13 cellular contexts compared by ENCODE assay signal in the genomic region with DNA sequence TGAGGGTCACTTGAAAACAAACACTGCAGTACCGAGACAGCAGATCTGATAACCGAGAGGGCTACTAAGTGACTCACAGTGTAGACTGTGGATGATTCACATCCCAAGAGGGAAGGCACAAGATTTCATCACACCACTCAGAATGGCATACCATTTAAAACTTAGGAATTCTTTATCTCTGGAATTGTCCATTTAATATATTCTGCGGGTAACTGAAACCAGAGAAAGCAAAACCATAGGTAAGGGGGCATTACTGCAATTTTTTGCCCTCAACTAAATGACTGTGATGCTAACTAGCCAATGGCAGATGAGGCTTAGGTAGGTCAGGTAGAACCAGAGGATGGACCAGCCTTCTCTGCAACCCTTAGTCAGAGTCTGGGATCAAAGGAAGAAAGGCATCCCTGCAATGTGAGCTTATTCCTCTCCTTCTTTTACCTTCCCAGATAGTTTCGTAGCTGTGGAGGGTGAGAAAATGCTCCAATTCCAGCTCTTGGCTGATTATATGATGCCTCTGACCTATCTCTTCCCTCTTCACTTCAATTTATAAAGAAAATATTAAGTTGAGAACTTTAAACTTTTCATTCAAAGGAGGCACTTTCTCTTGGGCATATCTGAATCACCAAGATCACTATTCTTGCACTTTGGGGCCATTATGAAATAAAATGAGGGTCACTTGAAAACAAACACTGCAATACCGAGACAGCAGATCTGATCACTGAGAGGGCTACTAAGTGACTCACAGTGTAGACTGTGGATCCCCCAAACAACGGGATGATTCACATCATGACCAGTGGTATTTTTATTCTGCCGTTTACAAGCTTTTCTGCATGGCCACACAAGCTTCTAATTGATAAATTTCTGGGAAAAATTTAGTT. TPM values are rescaled to one million over a fixed set of nuclear protein-coding genes. Genes with fewer than 3 reads are reported as not detected.
A peak's percentile ranks its signal among the peaks of the same experiment; 100 is the strongest.
DNase-seq lines count a peak whose midpoint lies in the region; ATAC-seq and TF ChIP-seq lines count a peak whose summit lies in the region.
"Had no signal": no experiment of that assay in that cellular context is flagged by ENCODE, and none has a peak within 500 bp of the region (broad histone marks: within the 10 kb centered on the region; RNA-seq: fewer than 3 reads in every experiment).

No MANE protein-coding gene starts in this region.

- no peaks in the 10 kb centered on the region for H3K36me3 Mint-ChIP-seq in activated T-helper 17 cell treated with anti-CD3 and anti-CD28 coated beads, Interleukin-2, amount 50 U/mL, for 72 hours (ENCODE audit: low read depth)
- no peaks in the 10 kb centered on the region for H3K36me3 Mint-ChIP-seq in activated CD4-positive, alpha-beta T cell treated with anti-CD3 and anti-CD28 coated beads, Interleukin-2, amount 10 ng/mL, durations not matched to agents 24 days and 14 days (ENCODE audit: low read depth)

- ATAC-seq in activated T-helper 17 cell treated with anti-CD3 and anti-CD28 coated beads, Interleukin-2, amount 50 U/mL, for 72 hours (replicated peaks) = peak; percentile 64
- ATAC-seq in Right ventricle myocardium superior (ENCODE audit: poor library complexity) = peak; percentile 62

- 76 to 86% (median 78%) methylated on average over 7 of the region's 7 CpGs for WGBS in spleen, 5 donors

- intact Hi-C loops in Right ventricle myocardium superior (cut with DNase I) (loop anchor here (10.0 kb wide), 1 partner anchor 62 kb away; a partner anchor contains a TSS), spleen (cut with DNase I; ENCODE audit: low total_unique reads) (no loop called here)
- intact Hi-C loops in activated CD4-positive, alpha-beta T cell treated with anti-CD3 and anti-CD28 coated beads, Interleukin-2, amount 10 ng/mL, durations not matched to agents 24 days and 14 days (cut with micrococcal nuclease) = no loop called here

- peaks cover 25% of the 10 kb centered on the region for H3K27me3 Mint-ChIP-seq in activated T-helper 17 cell treated with anti-CD3 and anti-CD28 coated beads, Interleukin-2, amount 50 U/mL, for 72 hours
- H3K27me3 Mint-ChIP-seq in activated CD4-positive, alpha-beta T cell treated with anti-CD3 and anti-CD28 coated beads, Interleukin-2, amount 10 ng/mL, durations not matched to agents 24 days and 14 days = peaks cover 29% of the 10 kb centered on the region

- peaks cover 0 to 4% (median 0%) of the 10 kb centered on the region in 8 donors for H3K9me3 ChIP-seq in spleen
- H3K9me3 ChIP-seq: HAP-1, suprapubic skin had no signal

- no peaks in the 10 kb centered on the region for H3K27me3 ChIP-seq in spleen (replicated peaks in 1 of 7)

- H3K4me3 Mint-ChIP-seq in activated T-helper 17 cell treated with anti-CD3 and anti-CD28 coated beads, Interleukin-2, amount 50 U/mL, for 72 hours = no peak overlapping the region
- H3K4me3 Mint-ChIP-seq in activated CD4-positive, alpha-beta T cell treated with anti-CD3 and anti-CD28 coated beads, Interleukin-2, amount 10 ng/mL, durations not matched to agents 24 days and 14 days = no peak overlapping the region

- peak overlapping the region in 5 of 8 donors; percentile 37 to 81 (median 74) for H3K27ac ChIP-seq in spleen
- H3K27ac ChIP-seq: 22Rv1, suprapubic skin had no signal

- peaks cover 3 to 36% (median 10%) of the 10 kb centered on the region in 6 donors for H3K4me1 ChIP-seq in spleen
- H3K4me1 ChIP-seq: HAP-1 had no signal

- TF ChIP-seq CTCF in spleen (IDR thresholded peaks at IDR 0.05 in 8 of 11, conservative IDR thresholded peaks at IDR 0.05 in 3 of 11) = no peak

- no peaks in the 10 kb centered on the region for H3K9me3 Mint-ChIP-seq in activated T-helper 17 cell treated with anti-CD3 and anti-CD28 coated beads, Interleukin-2, amount 50 U/mL, for 72 hours
- H3K9me3 Mint-ChIP-seq in activated CD4-positive, alpha-beta T cell treated with anti-CD3 and anti-CD28 coated beads, Interleukin-2, amount 10 ng/mL, durations not matched to agents 24 days and 14 days = no peaks in the 10 kb centered on the region

- DNase-seq in DMS53 (lab: John Stamatoyannopoulos, UW) (peak; percentile 44), DMS53 treated with DMSO at 0.1 percent for 48 hours (lab: John Stamatoyannopoulos, UW; ENCODE audit: unreplicated experiment) (no peak), Right ventricle myocardium superior (no peak), spleen (no peak), retina (no peak), COLO829 (ENCODE audit: low spot score) (no peak)
- no peak for DNase-seq in activated CD4-positive, alpha-beta T cell treated with anti-CD3 and anti-CD28 coated beads, Interleukin-2, amount 10 ng/mL, durations not matched to agents 24 days and 14 days
- DNase-seq: caudate nucleus, NCI-H82 had no signal

- no peak overlapping the region for H3K27ac Mint-ChIP-seq in activated T-helper 17 cell treated with anti-CD3 and anti-CD28 coated beads, Interleukin-2, amount 50 U/mL, for 72 hours
- H3K27ac Mint-ChIP-seq in activated CD4-positive, alpha-beta T cell treated with anti-CD3 and anti-CD28 coated beads, Interleukin-2, amount 10 ng/mL, durations not matched to agents 24 days and 14 days = no peak overlapping the region

- peaks cover 0 to 7% (median 0%) of the 10 kb centered on the region in 6 donors for H3K36me3 ChIP-seq in spleen
- H3K36me3 ChIP-seq: HAP-1, suprapubic skin had no signal

- no peaks in the 10 kb centered on the region for H3K4me1 Mint-ChIP-seq in activated T-helper 17 cell treated with anti-CD3 and anti-CD28 coated beads, Interleukin-2, amount 50 U/mL, for 72 hours
- no peaks in the 10 kb centered on the region for H3K4me1 Mint-ChIP-seq in activated CD4-positive, alpha-beta T cell treated with anti-CD3 and anti-CD28 coated beads, Interleukin-2, amount 10 ng/mL, durations not matched to agents 24 days and 14 days

- no peak for TF ChIP-seq POLR2A in spleen (IDR thresholded peaks at IDR 0.05)

- H3K4me3 ChIP-seq in spleen = no peak overlapping the region
- H3K4me3 ChIP-seq: HAP-1, suprapubic skin had no signal

RNA-seq across cellular contexts. Expression of a gene that starts 6.8 kb away (rescaled TPM):
- total RNA-seq in activated T-helper 17 cell treated with anti-CD3 and anti-CD28 coated beads, Interleukin-2, amount 50 U/mL, for 72 hours = not detected
- total RNA-seq in Right ventricle myocardium superior (2.8 TPM), spleen (10 to 100 TPM; 14.2 to 46.1 (median 21.5) TPM)
- polyA plus RNA-seq in spleen = 1 to 10 TPM; 2.3 to 8.9 (median 3.9) TPM
- total RNA-seq in activated CD4-positive, alpha-beta T cell treated with anti-CD3 and anti-CD28 coated beads, Interleukin-2, amount 10 ng/mL, durations not matched to agents 24 days and 14 days = not detected in 2 replicates

RNA-seq across cellular contexts. Expression of a gene that starts 22.6 kb away (rescaled TPM):
- not detected for total RNA-seq in activated T-helper 17 cell treated with anti-CD3 and anti-CD28 coated beads, Interleukin-2, amount 50 U/mL, for 72 hours
- total RNA-seq in Right ventricle myocardium superior (not detected), spleen (1 to 10 TPM in 3 of 7 donors, under 1 TPM in 4; 0.32 to 1.6 (median 0.77) TPM)
- polyA plus RNA-seq in spleen = 1 to 10 TPM in 1 of 3 donors, under 1 TPM in 2; 0.57 to 1.5 (median 0.97) TPM
- not detected in 2 replicates for total RNA-seq in activated CD4-positive, alpha-beta T cell treated with anti-CD3 and anti-CD28 coated beads, Interleukin-2, amount 10 ng/mL, durations not matched to agents 24 days and 14 days
- total RNA-seq: suprapubic skin had no signal

RNA-seq across cellular contexts. Expression of a gene that starts 33.1 kb away (rescaled TPM):
- total RNA-seq in activated T-helper 17 cell treated with anti-CD3 and anti-CD28 coated beads, Interleukin-2, amount 50 U/mL, for 72 hours = 1 to 10 TPM; 2.6 to 3.7 TPM
- total RNA-seq in Right ventricle myocardium superior (1.6 TPM), spleen (1 to 10 TPM in 5 of 7 donors, under 1 TPM in 2; 0.51 to 1.4 (median 1.0) TPM)
- 1 to 10 TPM in 2 of 3 donors, under 1 TPM in 1; 0.96 to 2.2 (median 1.6) TPM for polyA plus RNA-seq in spleen
- total RNA-seq in activated CD4-positive, alpha-beta T cell treated with anti-CD3 and anti-CD28 coated beads, Interleukin-2, amount 10 ng/mL, durations not matched to agents 24 days and 14 days = 2.2 and 3.0 TPM in 2 replicates

RNA-seq across cellular contexts. Expression of a gene that starts 33.3 kb away (rescaled TPM):
- 100 to 1,000 TPM in 1 of 2 donors, 10 to 100 TPM in 1; 87.5 to 102 TPM for total RNA-seq in activated T-helper 17 cell treated with anti-CD3 and anti-CD28 coated beads, Interleukin-2, amount 50 U/mL, for 72 hours
- 45.7 TPM for total RNA-seq in Right ventricle myocardium superior
- 10 to 100 TPM; 22.0 to 61.4 (median 49.2) TPM for total RNA-seq in spleen
- 10 to 100 TPM; 16.0 to 18.8 (median 17.1) TPM for polyA plus RNA-seq in spleen
- 136 and 138 TPM in 2 replicates for total RNA-seq in activated CD4-positive, alpha-beta T cell treated with anti-CD3 and anti-CD28 coated beads, Interleukin-2, amount 10 ng/mL, durations not matched to agents 24 days and 14 days

RNA-seq across cellular contexts. Expression of a gene that starts 49.1 kb away (rescaled TPM):
- total RNA-seq in activated T-helper 17 cell treated with anti-CD3 and anti-CD28 coated beads, Interleukin-2, amount 50 U/mL, for 72 hours = under 1 TPM in 1 of 2 donors, not detected in 1; 0.74 TPM
- total RNA-seq in Right ventricle myocardium superior (231 TPM), spleen (10 to 100 TPM; 29.4 to 96.6 (median 43.5) TPM)
- 100 to 1,000 TPM in 2 of 3 donors, 10 to 100 TPM in 1; 56.4 to 292 (median 110) TPM for polyA plus RNA-seq in spleen
- total RNA-seq in activated CD4-positive, alpha-beta T cell treated with anti-CD3 and anti-CD28 coated beads, Interleukin-2, amount 10 ng/mL, durations not matched to agents 24 days and 14 days = not detected in 2 replicates
